Comparison of ENCODE assay signal across 8 cellular contexts in the genomic region with DNA sequence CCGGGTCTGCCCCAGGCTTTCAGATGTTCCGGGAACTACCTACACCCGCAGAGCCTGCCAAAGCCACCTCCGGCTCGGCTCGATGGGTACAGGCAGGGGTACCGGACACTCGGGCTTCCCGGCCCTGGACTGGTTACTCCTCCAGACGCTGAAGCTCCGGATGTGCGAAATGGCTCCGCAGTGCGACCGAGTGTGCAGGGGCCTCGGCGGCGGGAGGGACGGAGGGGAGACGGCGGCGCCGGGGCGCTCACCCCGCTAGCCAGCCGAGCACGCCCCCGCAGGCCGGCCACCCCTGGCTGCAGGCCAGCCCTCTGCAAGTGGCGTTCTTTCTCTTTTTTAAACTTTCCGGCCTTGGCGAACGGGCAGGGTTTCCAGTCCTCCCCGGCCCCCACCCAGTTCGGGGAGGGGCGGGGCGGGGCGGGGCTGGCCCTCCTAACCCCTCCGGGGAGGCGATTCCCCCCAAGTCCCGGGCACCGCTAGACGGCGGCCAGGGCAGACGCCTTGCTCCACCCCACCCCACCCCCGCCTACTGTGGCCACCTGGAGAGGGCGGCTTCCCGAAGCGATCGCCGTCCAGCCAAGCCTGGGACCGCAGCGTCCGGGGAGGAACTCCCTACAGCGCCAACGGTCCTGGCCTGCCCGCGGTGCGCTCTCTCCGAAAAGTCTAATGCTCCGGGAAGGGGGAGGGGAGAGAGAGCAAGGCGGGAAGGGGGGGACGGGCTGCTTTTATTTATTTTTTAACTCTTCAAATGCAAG. TPM values are rescaled to one million over a fixed set of nuclear protein-coding genes. Genes with fewer than 3 reads are reported as not detected.
DNase-seq lines count a peak whose midpoint lies in the region; ATAC-seq and TF ChIP-seq lines count a peak whose summit lies in the region.

No MANE protein-coding gene starts in this region.

- H3K27ac Mint-ChIP-seq in activated naive CD4-positive, alpha-beta T cell treated with anti-CD3 and anti-CD28 coated beads, Interleukin-2, amount 50 U/mL, for 24 hours: no peak overlapping the region
- H3K27ac Mint-ChIP-seq in dendritic cell treated with granulocyte-macrophage colony-stimulating factor and Interleukin-4, amounts not matched to agents 40 ng/mL and 50 ng/mL, for 4 days: no peak overlapping the region

- H3K27me3 ChIP-seq in mesendoderm (ENCODE audit: insufficient read depth, low read length, poor library complexity) (no peaks in the 10 kb centered on the region), uterus (no peaks in the 10 kb centered on the region)

- H3K23ac ChIP-seq in mesendoderm (ENCODE audit: low read length): no peak overlapping the region

- H3K4me3 ChIP-seq in mesendoderm (ENCODE audit: low read length) (no peak overlapping the region), uterus (peak overlapping the region; percentile 20 to 44)

- no peaks in the 10 kb centered on the region for H3K9me3 ChIP-seq in uterus

- no peak for DNase-seq in activated naive CD4-positive, alpha-beta T cell treated with Interleukin-2 at 50 U/mL for 16 hours
- peak; percentile 74 for DNase-seq in mesendoderm
- DNase-seq in uterus: peak; percentile 44 to 58
- no peak for DNase-seq in NCI-H774 (lab: John Stamatoyannopoulos, UW)
- DNase-seq in NCI-H524 (lab: John Stamatoyannopoulos, UW): no peak

- H3K36me3 ChIP-seq in mesendoderm (ENCODE audit: control insufficient read depth, insufficient read depth, low read length): no peaks in the 10 kb centered on the region
- H3K36me3 ChIP-seq in uterus: no peaks in the 10 kb centered on the region

- H3K4me3 Mint-ChIP-seq in activated naive CD4-positive, alpha-beta T cell treated with anti-CD3 and anti-CD28 coated beads, Interleukin-2, amount 50 U/mL, for 24 hours: peak overlapping the region; percentile 79
- H3K4me3 Mint-ChIP-seq in dendritic cell treated with granulocyte-macrophage colony-stimulating factor and Interleukin-4, amounts not matched to agents 40 ng/mL and 50 ng/mL, for 4 days: peak overlapping the region; percentile 56

- peak overlapping the region; percentile 85 for H3K18ac ChIP-seq in mesendoderm (ENCODE audit: low read length)

- peaks cover 9% of the 10 kb centered on the region for H3K4me1 ChIP-seq in mesendoderm (ENCODE audit: control insufficient read depth, low read depth, low read length)
- no peaks in the 10 kb centered on the region for H3K4me1 ChIP-seq in uterus

- TF ChIP-seq CTCF in uterus (IDR thresholded peaks at IDR 0.05): no peak

- peak overlapping the region; percentile 71 for H3K9ac ChIP-seq in mesendoderm (ENCODE audit: low read length)

- H3K79me2 ChIP-seq in mesendoderm (ENCODE audit: control insufficient read depth, insufficient read depth, low read length): peaks cover 63% of the 10 kb centered on the region

- TF ChIP-seq POLR2A in uterus (IDR thresholded peaks at IDR 0.05): no peak

- no peak overlapping the region for H2BK5ac ChIP-seq in mesendoderm (ENCODE audit: low read length)

- peaks cover 3% of the 10 kb centered on the region for H3K36me3 Mint-ChIP-seq in activated naive CD4-positive, alpha-beta T cell treated with anti-CD3 and anti-CD28 coated beads, Interleukin-2, amount 50 U/mL, for 24 hours
- H3K36me3 Mint-ChIP-seq in dendritic cell treated with granulocyte-macrophage colony-stimulating factor and Interleukin-4, amounts not matched to agents 40 ng/mL and 50 ng/mL, for 4 days (ENCODE audit: low read depth): peaks cover 23% of the 10 kb centered on the region

- intact Hi-C loops in dendritic cell treated with granulocyte-macrophage colony-stimulating factor and Interleukin-4, amounts not matched to agents 40 ng/mL and 50 ng/mL, for 4 days (cut with micrococcal nuclease): loop anchor here (10.0 kb wide), 1 partner anchor 75 kb away; no protein-coding TSS in a partner anchor
- intact Hi-C loops in uterus (cut with DNase I; ENCODE audit: low total_unique reads): no loop called here

- WGBS in mesendoderm (ENCODE audit: extremely low coverage, insufficient coverage, low lambda C conversion rate): no CpG with 5 or more reads among the region's 63 CpGs

- no peak for ATAC-seq in GM21447 (IDR thresholded peaks at IDR 0.05; ENCODE audit: unreplicated experiment)

- peak overlapping the region; percentile 78 for H3K4ac ChIP-seq in mesendoderm (ENCODE audit: low read depth, low read length)

- H3K56ac ChIP-seq in mesendoderm (ENCODE audit: low read length): peak overlapping the region; percentile 85

- H3K4me1 Mint-ChIP-seq in activated naive CD4-positive, alpha-beta T cell treated with anti-CD3 and anti-CD28 coated beads, Interleukin-2, amount 50 U/mL, for 24 hours: peaks cover 63% of the 10 kb centered on the region
- peaks cover 66% of the 10 kb centered on the region for H3K4me1 Mint-ChIP-seq in dendritic cell treated with granulocyte-macrophage colony-stimulating factor and Interleukin-4, amounts not matched to agents 40 ng/mL and 50 ng/mL, for 4 days (ENCODE audit: low read depth)

- H3K4me2 ChIP-seq in mesendoderm (ENCODE audit: low read length): peak overlapping the region; percentile 15

- H2BK120ac ChIP-seq in mesendoderm (ENCODE audit: low read depth, low read length): peak overlapping the region; percentile 19

- H2AK5ac ChIP-seq in mesendoderm (ENCODE audit: low read length): no peak overlapping the region

- H4K5ac ChIP-seq in mesendoderm (ENCODE audit: low read length): no peak overlapping the region

- no peaks in the 10 kb centered on the region for H3K27me3 Mint-ChIP-seq in activated naive CD4-positive, alpha-beta T cell treated with anti-CD3 and anti-CD28 coated beads, Interleukin-2, amount 50 U/mL, for 24 hours
- H3K27me3 Mint-ChIP-seq in dendritic cell treated with granulocyte-macrophage colony-stimulating factor and Interleukin-4, amounts not matched to agents 40 ng/mL and 50 ng/mL, for 4 days: peaks cover 19% of the 10 kb centered on the region

- no peaks in the 10 kb centered on the region for H3K79me1 ChIP-seq in mesendoderm (ENCODE audit: low read length)

- H3K27ac ChIP-seq in mesendoderm (ENCODE audit: low read depth, low read length) (peak overlapping the region; percentile 57), uterus (peak overlapping the region; percentile 48 to 81)

- no peak overlapping the region for H4K8ac ChIP-seq in mesendoderm (ENCODE audit: low read depth, low read length)

- H3K9me3 Mint-ChIP-seq in activated naive CD4-positive, alpha-beta T cell treated with anti-CD3 and anti-CD28 coated beads, Interleukin-2, amount 50 U/mL, for 24 hours: no peaks in the 10 kb centered on the region
- no peaks in the 10 kb centered on the region for H3K9me3 Mint-ChIP-seq in dendritic cell treated with granulocyte-macrophage colony-stimulating factor and Interleukin-4, amounts not matched to agents 40 ng/mL and 50 ng/mL, for 4 days

- H2BK15ac ChIP-seq in mesendoderm (replicated peaks; ENCODE audit: low read depth): no peak overlapping the region

RNA-seq across cellular contexts. Expression of a gene that starts 7.5 kb away (rescaled TPM):
- polyA plus RNA-seq in mesendoderm (2013, experiment 1 of 2): 14.6 TPM
- polyA plus RNA-seq in mesendoderm (2013, experiment 2 of 2): 14.9 TPM
- total RNA-seq in uterus: 10 to 100 TPM in 3 of 4 donors, 1 to 10 TPM in 1; 10.0 to 42.4 (median 26.4) TPM

Comparison
In these comparisons a context has a peak if more than half of its experiments do, and no peak if none do; other contexts are left out.
1. DNase-seq: peak in mesendoderm (single experiment) and uterus (2 of 2); none in activated naive CD4-positive, alpha-beta T cell treated with Interleukin-2 at 50 U/mL for 16 hours (single experiment), NCI-H774 (single experiment) and NCI-H524 (0 of 2).